In the genomic region with DNA sequence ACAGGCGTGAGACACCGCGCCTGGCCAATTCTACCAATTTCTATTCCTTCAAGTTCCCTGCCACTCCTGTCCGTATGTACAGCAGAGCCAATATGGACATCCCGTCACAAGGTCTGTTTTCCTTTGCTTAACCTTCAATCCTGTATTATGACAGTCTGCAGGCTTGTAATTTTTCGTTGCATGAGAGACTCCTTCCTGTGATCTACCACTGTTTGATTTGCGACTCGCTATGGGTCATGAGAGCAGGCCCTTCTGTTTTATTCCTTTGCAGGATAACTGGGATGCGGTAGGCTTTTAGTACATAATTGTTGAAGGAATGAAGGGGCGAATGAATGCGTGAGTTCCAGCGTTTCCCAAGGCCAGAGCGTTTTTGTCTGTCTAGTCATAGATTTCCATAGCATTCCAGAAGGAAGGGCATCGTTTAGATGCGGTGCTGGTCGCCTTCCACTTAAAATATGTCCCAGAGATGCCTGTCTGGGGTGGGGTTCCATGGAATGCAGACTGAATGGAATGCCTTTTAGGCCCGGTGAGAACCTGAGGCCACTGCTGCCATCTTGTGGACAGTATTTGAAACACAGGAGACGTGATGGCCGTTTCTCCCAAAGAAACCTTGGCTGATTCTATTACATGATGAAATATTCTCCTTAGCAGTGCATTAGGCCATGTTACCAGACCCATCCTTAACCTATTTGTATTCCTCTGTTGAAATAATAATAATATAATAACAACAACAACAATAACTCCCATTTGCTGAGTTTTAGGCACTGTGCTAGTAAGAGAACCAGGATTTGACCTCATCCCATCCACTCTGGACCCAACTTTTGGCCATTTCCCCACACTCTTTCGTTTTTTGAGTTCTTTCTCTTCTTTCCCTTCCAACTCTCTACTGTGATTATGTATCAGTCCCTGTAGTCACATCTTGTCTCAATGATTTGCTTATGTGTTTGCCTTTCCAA, we compare ENCODE assay signal across 8 cellular contexts.
DNase-seq lines count a peak whose midpoint lies in the region; ATAC-seq and TF ChIP-seq lines count a peak whose summit lies in the region.

No MANE protein-coding gene starts in this region.

- H3K4me3 ChIP-seq in Peyer's patch (no peak overlapping the region), trophoblast cell (ENCODE audit: low read depth, low read length) (no peak overlapping the region), aorta (ENCODE audit: low read length in 2 of 2) (no peak overlapping the region)

- H3K27me3 Mint-ChIP-seq in HFFc6 (ENCODE audit: insufficient read depth) = no peaks in the 10 kb centered on the region; the same call in 1 of the 2 replicates

- H3K4ac ChIP-seq in trophoblast cell (ENCODE audit: low read depth, low read length) = peak overlapping the region; percentile 3

- peak overlapping the region; percentile 50 for H3K14ac ChIP-seq in trophoblast cell (ENCODE audit: low read length)

- peaks cover 25% of the 10 kb centered on the region for H3K79me1 ChIP-seq in trophoblast cell (ENCODE audit: low read length)

- no peaks in the 10 kb centered on the region for H3K79me2 ChIP-seq in trophoblast cell (ENCODE audit: control insufficient read depth, insufficient read depth, low read length, poor library complexity)

- H3K9me3 Mint-ChIP-seq in HFFc6 = no peaks in the 10 kb centered on the region

- H3K4me1 ChIP-seq in Peyer's patch = no peaks in the 10 kb centered on the region
- peaks cover 14 to 17% of the 10 kb centered on the region in 2 experiments for H3K4me1 ChIP-seq in trophoblast cell (ENCODE audit: control insufficient read depth in 1 of 2, insufficient read depth in 2 of 2, low read length in 2 of 2)
- H3K4me1 ChIP-seq in aorta (ENCODE audit: control insufficient read depth in 1 of 2, insufficient read depth in 2 of 2, low read length in 2 of 2) = no peaks in the 10 kb centered on the region

- peak overlapping the region; percentile 16; the same call in 1 of the 2 replicates for H3K4me3 Mint-ChIP-seq in HFFc6

- no peaks in the 10 kb centered on the region for H3K27me3 ChIP-seq in Peyer's patch
- no peaks in the 10 kb centered on the region for H3K27me3 ChIP-seq in trophoblast cell (ENCODE audit: insufficient read depth, low read length)
- H3K27me3 ChIP-seq in aorta (ENCODE audit: control insufficient read depth in 1 of 2, insufficient read depth in 2 of 2, low read length in 1 of 2) = no peaks in the 10 kb centered on the region

- WGBS in trophoblast cell (ENCODE audit: extremely low coverage, insufficient coverage, insufficient read length) = no CpG with 5 or more reads among the region's 20 CpGs
- WGBS in aorta, 2 donors = 43 to 46% methylated on average over 20 of the region's 20 CpGs

- H3K36me3 Mint-ChIP-seq in HFFc6 (ENCODE audit: low read depth) = no peaks in the 10 kb centered on the region

- no peak overlapping the region for H3K18ac ChIP-seq in trophoblast cell (ENCODE audit: low read length)

- peak overlapping the region; percentile 33 for H4K8ac ChIP-seq in trophoblast cell (ENCODE audit: low read depth, low read length)

- H2BK5ac ChIP-seq in trophoblast cell (ENCODE audit: low read depth, low read length, poor library complexity) = peak overlapping the region; percentile 78

- peak overlapping the region; percentile 1 for H4K12ac ChIP-seq in trophoblast cell (ENCODE audit: low read depth, low read length)

- H3K36me3 ChIP-seq in Peyer's patch (no peaks in the 10 kb centered on the region), trophoblast cell (ENCODE audit: control insufficient read depth in 1 of 2, insufficient read depth in 2 of 2, low read length in 2 of 2) (no peaks in the 10 kb centered on the region), aorta (ENCODE audit: control insufficient read depth in 1 of 2, insufficient read depth in 2 of 2, low read length in 1 of 2) (no peaks in the 10 kb centered on the region)

- TF ChIP-seq POLR2A in Peyer's patch (IDR thresholded peaks at IDR 0.05) = no peak

- no peak overlapping the region for H2AK5ac ChIP-seq in trophoblast cell (ENCODE audit: low read length)

- no peak overlapping the region for H2AFZ ChIP-seq in trophoblast cell (ENCODE audit: insufficient read depth, low read length, poor library complexity)

- no peak overlapping the region for H3K4me2 ChIP-seq in trophoblast cell (ENCODE audit: low read length)

- H3K27ac Mint-ChIP-seq in HFFc6 = peak overlapping the region; percentile 70

- peak; percentile 43 for DNase-seq in COLO668 (lab: John Stamatoyannopoulos, UW; ENCODE audit: unreplicated experiment)
- DNase-seq in HFFc6 = peak; percentile 93
- DNase-seq in Peyer's patch = peak; percentile 25 to 84 (median 65)
- DNase-seq in activated gamma-delta T cell treated with anti-CD3 and anti-CD28 coated beads, Interleukin-2, amount 50 U/mL, for 16 hours (ENCODE audit: low read depth) = peak; percentile 11
- DNase-seq in globus pallidus (ENCODE audit: low spot score) = peak; percentile 37
- DNase-seq in trophoblast cell = peak; percentile 95 to 99
- DNase-seq in aorta = peak; percentile 68 to 84

- H3K4me1 Mint-ChIP-seq in HFFc6 (ENCODE audit: low read depth) = peaks cover 32% of the 10 kb centered on the region

- TF ChIP-seq CTCF in HFFc6 (IDR thresholded peaks at IDR 0.05) = peak; percentile 96
- peak; percentile 12 to 85 (median 76) for TF ChIP-seq CTCF in Peyer's patch (IDR thresholded peaks at IDR 0.05)

- H3K9me3 ChIP-seq in Peyer's patch (no peaks in the 10 kb centered on the region), trophoblast cell (ENCODE audit: insufficient read depth, low read depth, low read length) (no peaks in the 10 kb centered on the region), aorta (ENCODE audit: control insufficient read depth, low read length) (no peaks in the 10 kb centered on the region)

- H3K27ac ChIP-seq in Peyer's patch = no peak overlapping the region
- H3K27ac ChIP-seq in trophoblast cell (ENCODE audit: low read depth, low read length) = peak overlapping the region; percentile 92
- peak overlapping the region in 1 of 2 donors; percentile 45 for H3K27ac ChIP-seq in aorta (ENCODE audit: low read depth in 1 of 2, low read length in 2 of 2)

- H3K9ac ChIP-seq in trophoblast cell (ENCODE audit: low read length) = no peak overlapping the region

- peak overlapping the region; percentile 91 for H2BK120ac ChIP-seq in trophoblast cell (ENCODE audit: insufficient read depth, low read length, poor library complexity)

- H3K23ac ChIP-seq in trophoblast cell (ENCODE audit: low read length) = no peak overlapping the region

- intact Hi-C loops in aorta (cut with DNase I) = loop anchor here (2.0 to 10.0 kb wide), 4 partner anchors 172 to 208 kb away; no protein-coding TSS in a partner anchor

- H2BK12ac ChIP-seq in trophoblast cell (ENCODE audit: low read length) = peak overlapping the region; percentile 21

- ATAC-seq in aorta (ENCODE audit: low FRiP score) (peak; percentile 84), GM21737 (IDR thresholded peaks at IDR 0.05; ENCODE audit: unreplicated experiment) (no peak)

- H4K91ac ChIP-seq in trophoblast cell (ENCODE audit: low read depth, low read length) = peak overlapping the region; percentile 86

Comparison
In these comparisons a context has a peak if more than half of its experiments do, and no peak if none do; other contexts are left out.
1. DNase-seq: peak in every context shown above with its lines; median percentile 97 in trophoblast cell; 93 in HFFc6; 76 in aorta; 65 in Peyer's patch; 43 in COLO668; 37 in globus pallidus; 11 in activated gamma-delta T cell treated with anti-CD3 and anti-CD28 coated beads, Interleukin-2, amount 50 U/mL, for 16 hours.